8 cellular contexts compared by ENCODE assay signal in the genomic region with DNA sequence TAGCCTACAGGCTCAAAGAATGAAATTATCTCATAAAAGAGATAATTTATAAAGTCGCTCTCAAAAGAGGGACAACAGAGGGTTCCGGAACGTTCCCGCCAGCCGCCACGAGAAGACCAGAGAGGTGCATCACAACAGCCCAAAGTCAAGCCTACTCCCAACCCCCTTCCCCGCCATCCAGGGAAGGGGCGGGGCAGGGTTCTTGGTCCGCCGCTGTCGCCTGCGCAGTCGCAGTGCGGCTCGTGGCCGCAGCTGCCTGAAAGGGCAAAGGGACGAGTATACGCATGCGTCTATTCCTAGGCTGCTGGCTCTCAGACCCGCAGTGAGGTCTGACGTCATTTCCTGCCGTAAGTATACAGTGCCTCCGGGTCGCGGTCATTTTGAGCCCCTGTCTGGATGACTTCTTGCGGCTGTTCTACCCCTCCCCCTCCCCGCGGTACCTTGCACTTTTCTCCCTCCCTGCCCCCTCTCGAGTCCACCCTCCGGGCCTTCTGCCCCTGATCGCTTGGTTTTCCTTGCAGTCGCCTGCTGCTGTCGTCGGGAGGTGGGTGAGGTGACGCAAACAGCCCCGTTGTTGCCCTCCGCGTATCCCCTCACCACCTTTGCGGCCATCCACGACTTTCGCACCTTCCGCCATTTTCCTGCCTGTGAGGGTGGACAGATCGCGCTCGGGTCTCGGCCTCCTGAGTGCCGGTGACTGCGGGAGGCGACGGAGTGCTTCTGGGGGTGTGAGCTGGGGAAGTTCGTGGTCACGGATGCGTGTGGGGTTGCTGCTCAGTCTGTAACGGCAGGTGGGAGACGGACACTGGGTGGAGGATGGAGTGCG.
A peak's percentile ranks its signal among the peaks of the same experiment; 100 is the strongest.
DNase-seq lines count a peak whose midpoint lies in the region; ATAC-seq and TF ChIP-seq lines count a peak whose summit lies in the region.

A gene with protein sequence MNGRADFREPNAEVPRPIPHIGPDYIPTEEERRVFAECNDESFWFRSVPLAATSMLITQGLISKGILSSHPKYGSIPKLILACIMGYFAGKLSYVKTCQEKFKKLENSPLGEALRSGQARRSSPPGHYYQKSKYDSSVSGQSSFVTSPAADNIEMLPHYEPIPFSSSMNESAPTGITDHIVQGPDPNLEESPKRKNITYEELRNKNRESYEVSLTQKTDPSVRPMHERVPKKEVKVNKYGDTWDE (plus strand): TSS at position 383 of the 826 bp plus-strand sequence. CDS start 1,537 bp downstream, outside the sequence.

- peaks cover 12% of the 10 kb centered on the region for H3K27me3 Mint-ChIP-seq in nephron progenitor cell (ENCODE audit: low read depth, poor library complexity)
- no peaks in the 10 kb centered on the region for H3K27me3 Mint-ChIP-seq in stimulated activated naive CD8-positive, alpha-beta T cell treated with anti-CD3 and anti-CD28 coated beads, Interleukin-15, amount 100 ng/mL, for 72 hours

- peak within 1 kb of the TSS; percentile 84 for H3K4me2 ChIP-seq in MM.1S (ENCODE audit: low read depth, low read length)

- H3K9me3 ChIP-seq in ES-I3 (ENCODE audit: control insufficient read depth, insufficient read depth, low read length) (no peaks in the 10 kb centered on the region), HAP-1 (no peaks in the 10 kb centered on the region), MM.1S (replicated peaks; ENCODE audit: insufficient read depth, low read length) (no peaks in the 10 kb centered on the region)

- 0 out of 2 replicates have a peak, but pooled peaks cover 2% of the 10 kb centered on the region for H3F3A ChIP-seq in MM.1S (ENCODE audit: insufficient read depth, low read length)

- H3K4me1 Mint-ChIP-seq in nephron progenitor cell: peaks cover 35% of the 10 kb centered on the region
- H3K4me1 Mint-ChIP-seq in stimulated activated naive CD8-positive, alpha-beta T cell treated with anti-CD3 and anti-CD28 coated beads, Interleukin-15, amount 100 ng/mL, for 72 hours: peaks cover 24% of the 10 kb centered on the region

- no peaks in the 10 kb centered on the region for H3K9me2 ChIP-seq in MM.1S (replicated peaks; ENCODE audit: insufficient read depth, low read length)

- H3K27ac Mint-ChIP-seq in nephron progenitor cell: peak within 1 kb of the TSS; percentile 100
- H3K27ac Mint-ChIP-seq in stimulated activated naive CD8-positive, alpha-beta T cell treated with anti-CD3 and anti-CD28 coated beads, Interleukin-15, amount 100 ng/mL, for 72 hours: peak within 1 kb of the TSS; percentile 100

- H3K27me3 ChIP-seq in HAP-1 (ENCODE audit: low read depth): no peaks in the 10 kb centered on the region
- H3K27me3 ChIP-seq in MM.1S (replicated peaks; ENCODE audit: insufficient read depth, low read length): no peaks in the 10 kb centered on the region

- H3K9me3 Mint-ChIP-seq in nephron progenitor cell: peaks cover 10% of the 10 kb centered on the region
- H3K9me3 Mint-ChIP-seq in stimulated activated naive CD8-positive, alpha-beta T cell treated with anti-CD3 and anti-CD28 coated beads, Interleukin-15, amount 100 ng/mL, for 72 hours: peaks cover 0 to 10% of the 10 kb centered on the region in 2 donors

- H2AFZ ChIP-seq in MM.1S (ENCODE audit: low read length): peak within 1 kb of the TSS; percentile 96

- H3K9ac ChIP-seq in ES-I3 (ENCODE audit: low read depth, low read length) (peak within 1 kb of the TSS; percentile 93), MM.1S (ENCODE audit: low read length) (peak within 1 kb of the TSS; percentile 99)

- peak within 1 kb of the TSS; percentile 100 for H3K4me3 Mint-ChIP-seq in nephron progenitor cell
- H3K4me3 Mint-ChIP-seq in stimulated activated naive CD8-positive, alpha-beta T cell treated with anti-CD3 and anti-CD28 coated beads, Interleukin-15, amount 100 ng/mL, for 72 hours: peak within 1 kb of the TSS; percentile 97

- no peaks in the 10 kb centered on the region for H4K20me1 ChIP-seq in MM.1S (ENCODE audit: insufficient read depth, low read length)

- H3K36me3 ChIP-seq in ES-I3 (ENCODE audit: insufficient read depth, low read length) (peaks cover 9% of the 10 kb centered on the region), HAP-1 (replicated peaks) (peaks cover 31% of the 10 kb centered on the region), MM.1S (replicated peaks; ENCODE audit: insufficient read depth, low read length) (peaks cover 10% of the 10 kb centered on the region; the same call in 1 of the 2 replicates)

- peak within 1 kb of the TSS; percentile 89 for H3K27ac ChIP-seq in MM.1S (ENCODE audit: low read length)

- ATAC-seq in stimulated activated naive CD8-positive, alpha-beta T cell treated with anti-CD3 and anti-CD28 coated beads, Interleukin-15, amount 100 ng/mL, for 72 hours: peak; percentile 99

- peak; percentile 97 to 100 for DNase-seq in HAP-1 (ENCODE audit: low spot score in 2 of 2)
- peak; percentile 100 for DNase-seq in MM.1S
- peak; percentile 91 for DNase-seq in SIG-M5 (lab: John Stamatoyannopoulos, UW)
- peak; percentile 82 for DNase-seq in activated gamma-delta T cell (lab: John Stamatoyannopoulos, UW)
- peak; percentile 100 for DNase-seq in fibroblast of the conjunctiva (ENCODE audit: low read depth)
- DNase-seq in nephron progenitor cell: peak; percentile 92
- DNase-seq in stimulated activated naive CD8-positive, alpha-beta T cell treated with anti-CD3 and anti-CD28 coated beads, Interleukin-15, amount 100 ng/mL, for 72 hours: peak; percentile 92 to 96

- in situ Hi-C loops in HAP-1 (cut with MboI; ENCODE audit: low sequenced_read_pairs): loop anchor here (10.0 kb wide), 1 partner anchor 46 kb away; a partner anchor contains a TSS

- H3K4me3 ChIP-seq in HAP-1 (peak within 1 kb of the TSS; percentile 84), MM.1S (ENCODE audit: low read length) (peak within 1 kb of the TSS; percentile 97)

- TF ChIP-seq CTCF in MM.1S (IDR thresholded peaks at IDR 0.05; ENCODE audit: low read length) (no peak), nephron progenitor cell (IDR thresholded peaks at IDR 0.05) (no peak)

- peaks cover 38% of the 10 kb centered on the region for H3K79me2 ChIP-seq in MM.1S (ENCODE audit: low read length)

- H3K4me1 ChIP-seq in ES-I3 (ENCODE audit: insufficient read depth, low read length): peaks cover 7% of the 10 kb centered on the region; the same call in 1 of the 2 replicates
- peaks cover 12% of the 10 kb centered on the region for H3K4me1 ChIP-seq in HAP-1
- peaks cover 12% of the 10 kb centered on the region; the same call in 1 of the 2 replicates for H3K4me1 ChIP-seq in MM.1S (ENCODE audit: low read length)

- peaks cover 29% of the 10 kb centered on the region for H3K36me3 Mint-ChIP-seq in nephron progenitor cell (ENCODE audit: low read depth)

Comparison
In these comparisons a context has a peak if more than half of its experiments do, and no peak if none do; other contexts are left out.
1. Peak in every context shown above with its lines: DNase-seq, ATAC-seq, H3K4me3 ChIP-seq and H3K27ac ChIP-seq.